Comparison of ENCODE assay signal across 8 cellular contexts in genomic region chr9:100865111-100865510, GRCh38.
"Had no signal": no experiment of that assay in that cellular context is flagged by ENCODE, and none has a peak within 500 bp of the region (broad histone marks: within the 10 kb centered on the region; RNA-seq: fewer than 3 reads in every experiment).

No MANE protein-coding gene starts in this region.

- H3K27ac ChIP-seq: GM23248, HL-60 had no signal

- H3K9ac ChIP-seq: GM23248 had no signal

- DNase-seq: GM23248, GOT3, H9, HCEC 1CT, KBM-7 had no signal

- H2AFZ ChIP-seq: GM23248 had no signal

- ATAC-seq: HepG2 had no signal

- FAIRE-seq: H54, HepG2 had no signal

- H3K4me3 ChIP-seq: GM23248 had no signal
